Comparison of ENCODE assay signal across 1 cellular context in the genomic region with DNA sequence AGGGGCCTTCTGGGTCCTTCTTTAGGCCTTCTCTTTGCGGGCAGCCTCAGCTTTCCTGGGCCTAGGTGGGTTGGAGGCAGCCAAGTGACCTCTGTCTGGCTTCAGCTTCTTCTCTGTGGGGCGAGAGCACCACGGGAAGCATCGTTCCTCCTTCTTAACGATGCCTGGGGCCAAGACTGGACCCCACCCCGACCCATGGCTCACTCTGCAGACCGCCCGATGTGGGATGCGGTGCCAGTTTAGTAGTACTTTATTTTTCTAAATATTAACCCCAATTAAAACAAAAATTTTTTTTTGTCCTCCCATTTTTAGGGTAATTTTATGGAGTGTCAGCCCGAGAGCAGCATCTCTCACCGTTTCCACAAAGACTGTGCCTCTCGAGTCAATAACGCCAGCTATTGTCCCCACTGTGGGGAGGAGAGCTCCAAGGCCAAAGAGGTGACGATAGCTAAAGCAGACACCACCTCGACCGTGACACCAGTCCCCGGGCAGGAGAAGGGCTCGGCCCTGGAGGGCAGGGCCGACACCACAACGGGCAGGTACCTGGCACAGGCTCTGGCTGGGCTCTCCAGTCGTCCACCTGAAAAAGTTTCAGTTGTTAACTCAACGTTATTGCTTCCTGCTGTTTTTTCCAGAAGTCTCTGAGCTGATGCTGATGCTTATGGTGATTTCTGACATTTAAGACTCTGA.
TF ChIP-seq lines count a peak whose summit lies in the region.

No MANE protein-coding gene starts in this region.

TF ChIP-seq in GM12878, 131 proteins besides CTCF, POLR2A, EP300 and RAD21 (continued from another document):
- TF ChIP-seq, protein P1, sequence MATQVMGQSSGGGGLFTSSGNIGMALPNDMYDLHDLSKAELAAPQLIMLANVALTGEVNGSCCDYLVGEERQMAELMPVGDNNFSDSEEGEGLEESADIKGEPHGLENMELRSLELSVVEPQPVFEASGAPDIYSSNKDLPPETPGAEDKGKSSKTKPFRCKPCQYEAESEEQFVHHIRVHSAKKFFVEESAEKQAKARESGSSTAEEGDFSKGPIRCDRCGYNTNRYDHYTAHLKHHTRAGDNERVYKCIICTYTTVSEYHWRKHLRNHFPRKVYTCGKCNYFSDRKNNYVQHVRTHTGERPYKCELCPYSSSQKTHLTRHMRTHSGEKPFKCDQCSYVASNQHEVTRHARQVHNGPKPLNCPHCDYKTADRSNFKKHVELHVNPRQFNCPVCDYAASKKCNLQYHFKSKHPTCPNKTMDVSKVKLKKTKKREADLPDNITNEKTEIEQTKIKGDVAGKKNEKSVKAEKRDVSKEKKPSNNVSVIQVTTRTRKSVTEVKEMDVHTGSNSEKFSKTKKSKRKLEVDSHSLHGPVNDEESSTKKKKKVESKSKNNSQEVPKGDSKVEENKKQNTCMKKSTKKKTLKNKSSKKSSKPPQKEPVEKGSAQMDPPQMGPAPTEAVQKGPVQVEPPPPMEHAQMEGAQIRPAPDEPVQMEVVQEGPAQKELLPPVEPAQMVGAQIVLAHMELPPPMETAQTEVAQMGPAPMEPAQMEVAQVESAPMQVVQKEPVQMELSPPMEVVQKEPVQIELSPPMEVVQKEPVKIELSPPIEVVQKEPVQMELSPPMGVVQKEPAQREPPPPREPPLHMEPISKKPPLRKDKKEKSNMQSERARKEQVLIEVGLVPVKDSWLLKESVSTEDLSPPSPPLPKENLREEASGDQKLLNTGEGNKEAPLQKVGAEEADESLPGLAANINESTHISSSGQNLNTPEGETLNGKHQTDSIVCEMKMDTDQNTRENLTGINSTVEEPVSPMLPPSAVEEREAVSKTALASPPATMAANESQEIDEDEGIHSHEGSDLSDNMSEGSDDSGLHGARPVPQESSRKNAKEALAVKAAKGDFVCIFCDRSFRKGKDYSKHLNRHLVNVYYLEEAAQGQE (IDR thresholded peaks at IDR 0.05; ENCODE audit: low read depth, low read length): no peak
- TF ChIP-seq CHD1 (IDR thresholded peaks at IDR 0.05; ENCODE audit: low read depth, low read length): no peak
- TF ChIP-seq JUND (IDR thresholded peaks at IDR 0.05; ENCODE audit: low read depth, low read length): no peak
- TF ChIP-seq, protein P2, sequence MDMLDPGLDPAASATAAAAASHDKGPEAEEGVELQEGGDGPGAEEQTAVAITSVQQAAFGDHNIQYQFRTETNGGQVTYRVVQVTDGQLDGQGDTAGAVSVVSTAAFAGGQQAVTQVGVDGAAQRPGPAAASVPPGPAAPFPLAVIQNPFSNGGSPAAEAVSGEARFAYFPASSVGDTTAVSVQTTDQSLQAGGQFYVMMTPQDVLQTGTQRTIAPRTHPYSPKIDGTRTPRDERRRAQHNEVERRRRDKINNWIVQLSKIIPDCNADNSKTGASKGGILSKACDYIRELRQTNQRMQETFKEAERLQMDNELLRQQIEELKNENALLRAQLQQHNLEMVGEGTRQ (IDR thresholded peaks at IDR 0.05; ENCODE audit: borderline replicate concordance, low read depth, low read length): no peak
- TF ChIP-seq, protein P3, sequence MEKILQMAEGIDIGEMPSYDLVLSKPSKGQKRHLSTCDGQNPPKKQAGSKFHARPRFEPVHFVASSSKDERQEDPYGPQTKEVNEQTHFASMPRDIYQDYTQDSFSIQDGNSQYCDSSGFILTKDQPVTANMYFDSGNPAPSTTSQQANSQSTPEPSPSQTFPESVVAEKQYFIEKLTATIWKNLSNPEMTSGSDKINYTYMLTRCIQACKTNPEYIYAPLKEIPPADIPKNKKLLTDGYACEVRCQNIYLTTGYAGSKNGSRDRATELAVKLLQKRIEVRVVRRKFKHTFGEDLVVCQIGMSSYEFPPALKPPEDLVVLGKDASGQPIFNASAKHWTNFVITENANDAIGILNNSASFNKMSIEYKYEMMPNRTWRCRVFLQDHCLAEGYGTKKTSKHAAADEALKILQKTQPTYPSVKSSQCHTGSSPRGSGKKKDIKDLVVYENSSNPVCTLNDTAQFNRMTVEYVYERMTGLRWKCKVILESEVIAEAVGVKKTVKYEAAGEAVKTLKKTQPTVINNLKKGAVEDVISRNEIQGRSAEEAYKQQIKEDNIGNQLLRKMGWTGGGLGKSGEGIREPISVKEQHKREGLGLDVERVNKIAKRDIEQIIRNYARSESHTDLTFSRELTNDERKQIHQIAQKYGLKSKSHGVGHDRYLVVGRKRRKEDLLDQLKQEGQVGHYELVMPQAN (conservative IDR thresholded peaks at IDR 0.05): no peak
- TF ChIP-seq CEBPB (IDR thresholded peaks at IDR 0.05; ENCODE audit: borderline replicate concordance in 1 of 2, low read depth in 2 of 2, low read length in 2 of 2): no peak
- no peak for TF ChIP-seq YBX1 (IDR thresholded peaks at IDR 0.05)
- TF ChIP-seq, protein P4, sequence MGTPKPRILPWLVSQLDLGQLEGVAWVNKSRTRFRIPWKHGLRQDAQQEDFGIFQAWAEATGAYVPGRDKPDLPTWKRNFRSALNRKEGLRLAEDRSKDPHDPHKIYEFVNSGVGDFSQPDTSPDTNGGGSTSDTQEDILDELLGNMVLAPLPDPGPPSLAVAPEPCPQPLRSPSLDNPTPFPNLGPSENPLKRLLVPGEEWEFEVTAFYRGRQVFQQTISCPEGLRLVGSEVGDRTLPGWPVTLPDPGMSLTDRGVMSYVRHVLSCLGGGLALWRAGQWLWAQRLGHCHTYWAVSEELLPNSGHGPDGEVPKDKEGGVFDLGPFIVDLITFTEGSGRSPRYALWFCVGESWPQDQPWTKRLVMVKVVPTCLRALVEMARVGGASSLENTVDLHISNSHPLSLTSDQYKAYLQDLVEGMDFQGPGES (IDR thresholded peaks at IDR 0.05): no peak
- no peak for TF ChIP-seq BACH1 (IDR thresholded peaks at IDR 0.05; ENCODE audit: borderline replicate concordance)
